30 cellular contexts compared by ENCODE assay signal in genomic region chr12:28145211-28145610, GRCh38.
"Had no signal": no experiment of that assay in that cellular context is flagged by ENCODE, and none has a peak within 500 bp of the region (broad histone marks: within the 10 kb centered on the region; RNA-seq: fewer than 3 reads in every experiment).

No MANE protein-coding gene starts in this region.

- H3K4me3 ChIP-seq: ascending aorta, breast epithelium, cardiac muscle cell, colonic mucosa, dorsolateral prefrontal cortex, esophagus muscularis mucosa, gastroesophageal sphincter, heart right ventricle had no signal

- H3K27ac ChIP-seq: ascending aorta, breast epithelium, cardiac muscle cell, colonic mucosa, dorsolateral prefrontal cortex, esophagus muscularis mucosa, gastroesophageal sphincter, heart right ventricle, VCaP had no signal

- H3K36me3 ChIP-seq: ascending aorta, breast epithelium, cardiac muscle cell, colonic mucosa, esophagus muscularis mucosa, gastroesophageal sphincter, heart right ventricle had no signal

- FAIRE-seq: TTC549 had no signal

- DNase-seq: activated CD4-positive, alpha-beta memory T cell treated with anti-CD3 and anti-CD28 coated beads, Interleukin-2, amount 10 ng/mL, durations not matched to agents 7 days and 5 days; activated CD4-positive, alpha-beta T cell treated with anti-CD3 and anti-CD28 coated beads for 1 hour; activated CD4-positive, alpha-beta T cell treated with anti-CD3 and anti-CD28 coated beads for 4 hours; activated CD4-positive, alpha-beta T cell treated with anti-CD3 and anti-CD28 coated beads, Interleukin-2, amount 10 ng/mL, durations not matched to agents 7 days and 5 days; activated CD4-positive, alpha-beta T cell treated with anti-CD3 and anti-CD28 coated beads, Interleukin-2, amount 50 U/mL, for 4 hours; activated CD8-positive, alpha-beta memory T cell treated with anti-CD3 and anti-CD28 coated beads, Interleukin-2, amount 50 U/mL, for 48 hours; activated gamma-delta T cell; activated naive CD4-positive, alpha-beta T cell; activated naive CD4-positive, alpha-beta T cell treated with anti-CD3 and anti-CD28 coated beads, Interleukin-2, amount 10 ng/mL, durations not matched to agents 7 days and 5 days; activated naive CD8-positive, alpha-beta T cell treated with anti-CD3 and anti-CD28 coated beads, Interleukin-2, amount 10 ng/mL, durations not matched to agents 7 days and 5 days; activated T-cell treated with anti-CD3 and anti-CD28 coated beads for 4 hours; activated T-cell treated with anti-CD3 and anti-CD28 coated beads, Interleukin-2, amount 50 U/mL, for 24 hours; activated T-cell treated with anti-CD3 and anti-CD28 coated beads, Interleukin-2, amount 50 U/mL, for 72 hours; central memory CD4-positive, alpha-beta T cell; cerebellar nuclear complex; colonic mucosa; dorsolateral prefrontal cortex; effector memory CD4-positive, alpha-beta T cell; endodermal cell; erythroblast; foreskin melanocyte; heart right ventricle; T-helper 2 cell had no signal

- H3K4me1 ChIP-seq: ascending aorta, breast epithelium, colonic mucosa, esophagus muscularis mucosa, gastroesophageal sphincter, heart right ventricle had no signal

- H3K9me3 ChIP-seq: ascending aorta, breast epithelium, colonic mucosa, esophagus muscularis mucosa, gastroesophageal sphincter, heart right ventricle had no signal

- H3K27me3 ChIP-seq: ascending aorta, breast epithelium, cardiac muscle cell, colonic mucosa, dorsolateral prefrontal cortex, esophagus muscularis mucosa, gastroesophageal sphincter, heart right ventricle had no signal
